Comparison of ENCODE assay signal across 36 cellular contexts in the genomic region with DNA sequence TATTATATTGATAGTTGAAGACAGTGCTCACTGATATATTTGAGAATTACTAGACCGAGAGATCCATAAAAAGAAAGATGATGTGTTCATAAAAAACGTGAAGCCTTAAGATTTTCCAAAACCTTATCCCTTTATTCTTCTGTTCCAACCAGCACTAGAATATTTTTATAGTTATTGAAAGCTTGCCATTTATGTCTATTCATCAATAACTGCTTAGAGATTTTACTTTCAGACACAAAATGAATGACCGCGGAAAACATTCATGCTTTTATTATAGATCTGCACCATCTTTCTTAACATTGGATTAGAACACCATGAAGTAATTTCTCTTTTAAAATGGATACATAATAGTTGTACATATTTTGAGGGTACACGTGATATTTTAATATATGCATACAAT.
"Had no signal": no experiment of that assay in that cellular context is flagged by ENCODE, and none has a peak within 500 bp of the region (broad histone marks: within the 10 kb centered on the region; RNA-seq: fewer than 3 reads in every experiment).

No MANE protein-coding gene starts in this region.

- H3K9me3 ChIP-seq: adrenal gland, body of pancreas had no signal

- ATAC-seq: activated CD8-positive, alpha-beta T cell treated with anti-CD3 and anti-CD28 coated beads for 36 hours; activated naive CD4-positive, alpha-beta T cell treated with anti-CD3 and anti-CD28 coated beads, Interleukin-2, amount 50 U/mL, for 72 hours; activated T-cell treated with anti-CD3 and anti-CD28 coated beads, Interleukin-2, amount 50 U/mL, for 4 hours; activated T-cell treated with anti-CD3 and anti-CD28 coated beads, Interleukin-2, amount 50 U/mL, for 72 hours; activated T-helper 17 cell treated with anti-CD3 and anti-CD28 coated beads, Interleukin-2, amount 50 U/mL, for 72 hours; body of pancreas had no signal

- H3K9me3 Mint-ChIP-seq: activated CD8-positive, alpha-beta T cell treated with anti-CD3 and anti-CD28 coated beads for 36 hours; activated naive CD4-positive, alpha-beta T cell treated with anti-CD3 and anti-CD28 coated beads, Interleukin-2, amount 10 ng/mL, durations not matched to agents 7 days and 5 days had no signal

- H3K27ac ChIP-seq: adrenal gland, body of pancreas, brain microvascular endothelial cell, breast epithelium, VCaP had no signal

- DNase-seq: activated B cell treated with CpG ODN at 0.5 μM for 24 hours; activated CD4-positive, alpha-beta memory T cell treated with anti-CD3 and anti-CD28 coated beads for 36 hours; activated CD4-positive, alpha-beta T cell treated with anti-CD3 and anti-CD28 coated beads for 4 hours; activated CD4-positive, alpha-beta T cell treated with anti-CD3 and anti-CD28 coated beads, Interleukin-2, amount 10 ng/mL, durations not matched to agents 24 days and 14 days; activated CD4-positive, alpha-beta T cell treated with anti-CD3 and anti-CD28 coated beads, Interleukin-2, amount 50 U/mL, for 1 hour; activated CD4-positive, alpha-beta T cell treated with anti-CD3 and anti-CD28 coated beads, Interleukin-2, amount 50 U/mL, for 4 hours; activated CD4-positive, CD25-positive, alpha-beta regulatory T cell treated with anti-CD3 and anti-CD28 coated beads, Interleukin-2, amount 50 U/mL, for 72 hours; activated CD8-positive, alpha-beta memory T cell treated with anti-CD3 and anti-CD28 coated beads, Interleukin-2, amount 50 U/mL, for 4 hours; activated CD8-positive, alpha-beta T cell treated with anti-CD3 and anti-CD28 coated beads for 36 hours; activated effector memory CD4-positive, alpha-beta T cell treated with anti-CD3 and anti-CD28 coated beads, Interleukin-2, amount 50 U/mL, for 16 hours; activated gamma-delta T cell treated with Interleukin-2 at 50 U/mL for 16 hours; activated naive CD4-positive, alpha-beta T cell treated with anti-CD3 and anti-CD28 coated beads, Interleukin-2, amount 10 ng/mL, durations not matched to agents 7 days and 5 days; activated naive CD4-positive, alpha-beta T cell treated with Interleukin-2 at 50 U/mL for 16 hours; activated naive CD8-positive, alpha-beta T cell treated with anti-CD3 and anti-CD28 coated beads for 36 hours; activated T-cell treated with anti-CD3 and anti-CD28 coated beads for 4 hours; activated T-cell treated with anti-CD3 and anti-CD28 coated beads, Interleukin-2, amount 50 U/mL, for 1 hour; activated T-cell treated with anti-CD3 and anti-CD28 coated beads, Interleukin-2, amount 50 U/mL, for 4 hours; activated T-cell treated with anti-CD3 and anti-CD28 coated beads, Interleukin-2, amount 50 U/mL, for 72 hours; adrenal gland; amniotic stem cell; aorta; body of pancreas; brain microvascular endothelial cell; central memory CD4-positive, alpha-beta T cell; T-helper 1 cell; T-helper 2 cell; T-helper 9 cell had no signal

- H3K4me1 ChIP-seq: breast epithelium had no signal

- H3K36me3 Mint-ChIP-seq: activated naive CD4-positive, alpha-beta T cell treated with anti-CD3 and anti-CD28 coated beads, Interleukin-2, amount 10 ng/mL, durations not matched to agents 7 days and 5 days had no signal

- H3K27ac Mint-ChIP-seq: activated B cell treated with CpG ODN at 0.5 μM for 24 hours; activated CD4-positive, alpha-beta memory T cell treated with anti-CD3 and anti-CD28 coated beads for 36 hours; activated CD4-positive, alpha-beta T cell treated with anti-CD3 and anti-CD28 coated beads, Interleukin-2, amount 10 ng/mL, durations not matched to agents 24 days and 14 days; activated CD8-positive, alpha-beta T cell treated with anti-CD3 and anti-CD28 coated beads for 36 hours; activated naive CD4-positive, alpha-beta T cell treated with anti-CD3 and anti-CD28 coated beads, Interleukin-2, amount 10 ng/mL, durations not matched to agents 7 days and 5 days; activated naive CD4-positive, alpha-beta T cell treated with anti-CD3 and anti-CD28 coated beads, Interleukin-2, amount 50 U/mL, for 72 hours; activated naive CD8-positive, alpha-beta T cell treated with anti-CD3 and anti-CD28 coated beads for 36 hours; activated T-cell treated with anti-CD3 and anti-CD28 coated beads, Interleukin-2, amount 50 U/mL, for 72 hours; activated T-helper 1 cell treated with anti-CD3 and anti-CD28 coated beads, Interleukin-12 subunit alpha, Interleukin-12 subunit beta, Interleukin-2, Interleukin-4 antibody, amounts not matched to agents 30 ng/mL and 10 ng/mL and 1 ng/mL, durations not matched to agents 14 hours and 24 hours and 36 hours; activated T-helper 17 cell treated with anti-CD3 and anti-CD28 coated beads, Interleukin-2, amount 50 U/mL, for 72 hours; T-helper 1 cell treated with Interleukin-12 subunit alpha and Interleukin-12 subunit beta and Interleukin-4 antibody, amounts not matched to agents 30 μg/mL and 1 μg/mL, for 36 hours; T-helper 2 cell treated with Interferon-gamma antibody and Interleukin-4, amounts not matched to agents 5 μg/mL and 100 μg/mL, for 36 hours had no signal

- H3K27me3 ChIP-seq: adrenal gland, body of pancreas, brain microvascular endothelial cell, breast epithelium had no signal

- H3K4me3 ChIP-seq: adrenal gland, body of pancreas, breast epithelium had no signal

- FAIRE-seq: astrocyte, TTC549 had no signal

- H3K36me3 ChIP-seq: adrenal gland, brain microvascular endothelial cell, breast epithelium had no signal

- H3K4me3 Mint-ChIP-seq: activated B cell treated with CpG ODN at 0.5 μM for 24 hours; activated CD4-positive, alpha-beta memory T cell treated with anti-CD3 and anti-CD28 coated beads for 36 hours; activated CD4-positive, alpha-beta T cell treated with anti-CD3 and anti-CD28 coated beads, Interleukin-2, amount 10 ng/mL, durations not matched to agents 24 days and 14 days; activated CD8-positive, alpha-beta T cell treated with anti-CD3 and anti-CD28 coated beads for 36 hours; activated naive CD4-positive, alpha-beta T cell treated with anti-CD3 and anti-CD28 coated beads, Interleukin-2, amount 10 ng/mL, durations not matched to agents 7 days and 5 days; activated naive CD8-positive, alpha-beta T cell treated with anti-CD3 and anti-CD28 coated beads for 36 hours; activated T-cell treated with anti-CD3 and anti-CD28 coated beads, Interleukin-2, amount 50 U/mL, for 4 hours; activated T-cell treated with anti-CD3 and anti-CD28 coated beads, Interleukin-2, amount 50 U/mL, for 72 hours; activated T-helper 1 cell treated with anti-CD3 and anti-CD28 coated beads, Interleukin-12 subunit alpha, Interleukin-12 subunit beta, Interleukin-2, Interleukin-4 antibody, amounts not matched to agents 30 ng/mL and 10 ng/mL and 1 ng/mL, durations not matched to agents 14 hours and 24 hours and 36 hours; activated T-helper 17 cell treated with anti-CD3 and anti-CD28 coated beads, Interleukin-2, amount 50 U/mL, for 72 hours; T-helper 1 cell treated with Interleukin-12 subunit alpha and Interleukin-12 subunit beta and Interleukin-4 antibody, amounts not matched to agents 30 μg/mL and 1 μg/mL, for 36 hours; T-helper 2 cell treated with Interferon-gamma antibody and Interleukin-4, amounts not matched to agents 5 μg/mL and 100 μg/mL, for 36 hours had no signal

- H3K27me3 Mint-ChIP-seq: activated B cell treated with CpG ODN at 0.5 μM for 24 hours; activated CD4-positive, alpha-beta T cell treated with anti-CD3 and anti-CD28 coated beads, Interleukin-2, amount 10 ng/mL, durations not matched to agents 24 days and 14 days; activated CD8-positive, alpha-beta T cell treated with anti-CD3 and anti-CD28 coated beads for 36 hours; activated naive CD4-positive, alpha-beta T cell treated with anti-CD3 and anti-CD28 coated beads, Interleukin-2, amount 10 ng/mL, durations not matched to agents 7 days and 5 days; activated naive CD8-positive, alpha-beta T cell treated with anti-CD3 and anti-CD28 coated beads for 36 hours; activated T-helper 17 cell treated with anti-CD3 and anti-CD28 coated beads, Interleukin-2, amount 50 U/mL, for 72 hours had no signal

- H3K4me1 Mint-ChIP-seq: activated B cell treated with CpG ODN at 0.5 μM for 24 hours; activated naive CD4-positive, alpha-beta T cell treated with anti-CD3 and anti-CD28 coated beads, Interleukin-2, amount 10 ng/mL, durations not matched to agents 7 days and 5 days; activated naive CD8-positive, alpha-beta T cell treated with anti-CD3 and anti-CD28 coated beads for 36 hours; activated T-helper 17 cell treated with anti-CD3 and anti-CD28 coated beads, Interleukin-2, amount 50 U/mL, for 72 hours had no signal
